Comparison of ENCODE assay signal across 8 cellular contexts in the genomic region with DNA sequence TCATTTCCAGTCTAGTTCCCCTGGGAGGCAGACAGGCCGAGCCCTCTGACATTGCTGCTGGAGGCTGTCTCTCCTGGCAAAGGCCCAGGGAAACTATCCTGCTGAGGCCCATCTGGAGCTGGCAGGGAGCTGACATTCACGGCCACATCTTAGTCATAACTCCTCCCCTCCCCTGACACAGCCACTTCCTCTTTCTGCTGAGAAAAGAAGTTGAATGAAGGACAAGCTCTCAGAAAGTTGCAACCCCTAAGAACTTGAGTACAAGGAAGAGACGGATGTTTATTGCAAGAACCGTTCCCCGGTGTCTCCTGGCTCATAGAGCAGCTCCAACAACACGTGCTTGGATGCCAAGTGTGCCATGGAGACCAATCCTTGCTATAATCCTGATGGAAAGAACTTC. TPM values are rescaled to one million over a fixed set of nuclear protein-coding genes. Genes with fewer than 3 reads are reported as not detected.
A peak's percentile ranks its signal among the peaks of the same experiment; 100 is the strongest.
DNase-seq lines count a peak whose midpoint lies in the region; TF ChIP-seq lines count a peak whose summit lies in the region.
"Not testable (repeated sequence)": the region's sequence is repeated elsewhere in the genome, so short reads cannot be mapped to it uniquely, and the experiment has no call there.

No MANE protein-coding gene starts in this region.

- not testable (repeated sequence) for H3K4me1 Mint-ChIP-seq in activated T-helper 1 cell treated with anti-CD3 and anti-CD28 coated beads, Interleukin-12 subunit alpha, Interleukin-12 subunit beta, Interleukin-2, Interleukin-4 antibody, amounts not matched to agents 30 ng/mL and 10 ng/mL and 1 ng/mL, durations not matched to agents 14 hours and 24 hours and 36 hours (ENCODE audit: low read depth)

- H3K9me3 ChIP-seq in osteoblast (ENCODE audit: low read depth, low read length); tibial nerve: not testable (repeated sequence)

- not testable (repeated sequence) for H3K27me3 ChIP-seq in GM06990 (replicated peaks; ENCODE audit: control insufficient read depth, insufficient read depth, low read length); osteoblast (ENCODE audit: insufficient read depth, low read length); tibial nerve

- peak overlapping the region; percentile 67 for H3K27ac Mint-ChIP-seq in activated T-helper 1 cell treated with anti-CD3 and anti-CD28 coated beads, Interleukin-12 subunit alpha, Interleukin-12 subunit beta, Interleukin-2, Interleukin-4 antibody, amounts not matched to agents 30 ng/mL and 10 ng/mL and 1 ng/mL, durations not matched to agents 14 hours and 24 hours and 36 hours

- intact Hi-C loops in activated T-helper 1 cell treated with anti-CD3 and anti-CD28 coated beads, Interleukin-12 subunit alpha, Interleukin-12 subunit beta, Interleukin-2, Interleukin-4 antibody, amounts not matched to agents 30 ng/mL and 10 ng/mL and 1 ng/mL, durations not matched to agents 14 hours and 24 hours and 36 hours (cut with micrococcal nuclease) = not testable (repeated sequence)

- DNase-seq in GM06990 (ENCODE audit: extremely low read depth, insufficient read length) = peak; percentile 19
- peak; percentile 95 for DNase-seq in H4 (ENCODE audit: low spot score)
- peak; percentile 94 for DNase-seq in HT1080 (ENCODE audit: low read depth)
- peak; percentile 81 for DNase-seq in RPMI8226
- peak; percentile 56 for DNase-seq in activated T-helper 1 cell treated with anti-CD3 and anti-CD28 coated beads, Interleukin-12 subunit alpha, Interleukin-12 subunit beta, Interleukin-2, Interleukin-4 antibody, amounts not matched to agents 30 ng/mL and 10 ng/mL and 1 ng/mL, durations not matched to agents 14 hours and 24 hours and 36 hours (ENCODE audit: low spot score)
- peak; percentile 90 for DNase-seq in fibroblast of the aortic adventitia (ENCODE audit: low read depth)
- DNase-seq in osteoblast (ENCODE audit: insufficient read length, low spot score, missing footprints) = not testable (repeated sequence)
- peak; percentile 61 to 68 for DNase-seq in tibial nerve (ENCODE audit: low spot score in 2 of 2)

- not testable (repeated sequence) for H3K4me1 ChIP-seq in osteoblast (ENCODE audit: insufficient read depth, low read length)
- peaks cover 0 to 11% (median 0%) of the 10 kb centered on the region in 4 donors for H3K4me1 ChIP-seq in tibial nerve

- H3K9me3 Mint-ChIP-seq in activated T-helper 1 cell treated with anti-CD3 and anti-CD28 coated beads, Interleukin-12 subunit alpha, Interleukin-12 subunit beta, Interleukin-2, Interleukin-4 antibody, amounts not matched to agents 30 ng/mL and 10 ng/mL and 1 ng/mL, durations not matched to agents 14 hours and 24 hours and 36 hours = not testable (repeated sequence)

- H2AFZ ChIP-seq in osteoblast (ENCODE audit: low read length) = not testable (repeated sequence)

- TF ChIP-seq POLR2A in tibial nerve (IDR thresholded peaks at IDR 0.05) = not testable (repeated sequence)

- 0 to 3% methylated on average over 5 of the region's 6 CpGs for WGBS in tibial nerve, 2 donors

- TF ChIP-seq EP300 in tibial nerve (IDR thresholded peaks at IDR 0.05) = peak in 1 of 2 donors; percentile 49

- not testable (repeated sequence) for H3K4me3 ChIP-seq in GM06990 (replicated peaks; ENCODE audit: low read depth, low read length); fibroblast of the aortic adventitia (ENCODE audit: low read depth, low read length); osteoblast (ENCODE audit: insufficient read depth, low read length); tibial nerve

- H3K27ac ChIP-seq in osteoblast (ENCODE audit: low read depth, low read length); tibial nerve: not testable (repeated sequence)

- H3K36me3 Mint-ChIP-seq in activated T-helper 1 cell treated with anti-CD3 and anti-CD28 coated beads, Interleukin-12 subunit alpha, Interleukin-12 subunit beta, Interleukin-2, Interleukin-4 antibody, amounts not matched to agents 30 ng/mL and 10 ng/mL and 1 ng/mL, durations not matched to agents 14 hours and 24 hours and 36 hours (ENCODE audit: low read depth) = not testable (repeated sequence)

- not testable (repeated sequence) for H4K20me1 ChIP-seq in osteoblast (ENCODE audit: insufficient read depth, low read length)

- not testable (repeated sequence) for H3K79me2 ChIP-seq in osteoblast (ENCODE audit: insufficient read depth, low read length)

- not testable (repeated sequence) for H3K27me3 Mint-ChIP-seq in activated T-helper 1 cell treated with anti-CD3 and anti-CD28 coated beads, Interleukin-12 subunit alpha, Interleukin-12 subunit beta, Interleukin-2, Interleukin-4 antibody, amounts not matched to agents 30 ng/mL and 10 ng/mL and 1 ng/mL, durations not matched to agents 14 hours and 24 hours and 36 hours (ENCODE audit: insufficient read depth)

- H3K4me2 ChIP-seq in osteoblast (ENCODE audit: insufficient read depth, low read length) = peak overlapping the region; percentile 58

- not testable (repeated sequence) for H3K36me3 ChIP-seq in GM06990 (ENCODE audit: control insufficient read depth, insufficient read depth, low read length); osteoblast (ENCODE audit: insufficient read depth, low read length); tibial nerve

- H3K4me3 Mint-ChIP-seq in activated T-helper 1 cell treated with anti-CD3 and anti-CD28 coated beads, Interleukin-12 subunit alpha, Interleukin-12 subunit beta, Interleukin-2, Interleukin-4 antibody, amounts not matched to agents 30 ng/mL and 10 ng/mL and 1 ng/mL, durations not matched to agents 14 hours and 24 hours and 36 hours = peak overlapping the region; percentile 22

- not testable (repeated sequence) for TF ChIP-seq CTCF in GM06990 (IDR thresholded peaks at IDR 0.05; ENCODE audit: insufficient read depth, low read length, poor library complexity, severe bottlenecking); fibroblast of the aortic adventitia (IDR thresholded peaks at IDR 0.05; ENCODE audit: insufficient read depth, low read length); osteoblast (IDR thresholded peaks at IDR 0.05; ENCODE audit: extremely low read depth, low read depth, low read length); tibial nerve (IDR thresholded peaks at IDR 0.05)

RNA-seq across cellular contexts. Expression of gene POMZP3, which starts 21.1 kb away (rescaled TPM):
- 2.7 and 5.1 TPM in 2 replicates for total RNA-seq in H4 (2014; rRNA removed; shearing (Covaris generic))
- total RNA-seq in HT1080 (2014; rRNA removed; shearing (Covaris generic)) = 7.7 and 14.2 TPM in 2 replicates
- 11.5 and 15.4 TPM in 2 replicates for polyA plus RNA-seq in HT1080 (2015; cell fraction: cytosol; rRNA removed)
- 4.1 and 5.4 TPM in 2 replicates for polyA plus RNA-seq in HT1080 (2015; cell fraction: nucleus; rRNA removed)
- 10.1 and 12.0 TPM in 2 replicates for total RNA-seq in activated T-helper 1 cell treated with anti-CD3 and anti-CD28 coated beads, Interleukin-12 subunit alpha, Interleukin-12 subunit beta, Interleukin-2, Interleukin-4 antibody, amounts not matched to agents 30 ng/mL and 10 ng/mL and 1 ng/mL, durations not matched to agents 14 hours and 24 hours and 36 hours
- total RNA-seq in fibroblast of the aortic adventitia (ENCODE audit: low replicate concordance) = 7.7 and 9.6 TPM in 2 replicates
- total RNA-seq in osteoblast = 2.5 and 8.0 TPM in 2 replicates
- total RNA-seq in tibial nerve = 10 to 100 TPM in 1 of 4 donors, 1 to 10 TPM in 3; 7.5 to 15.7 (median 9.1) TPM
